In the genomic region with DNA sequence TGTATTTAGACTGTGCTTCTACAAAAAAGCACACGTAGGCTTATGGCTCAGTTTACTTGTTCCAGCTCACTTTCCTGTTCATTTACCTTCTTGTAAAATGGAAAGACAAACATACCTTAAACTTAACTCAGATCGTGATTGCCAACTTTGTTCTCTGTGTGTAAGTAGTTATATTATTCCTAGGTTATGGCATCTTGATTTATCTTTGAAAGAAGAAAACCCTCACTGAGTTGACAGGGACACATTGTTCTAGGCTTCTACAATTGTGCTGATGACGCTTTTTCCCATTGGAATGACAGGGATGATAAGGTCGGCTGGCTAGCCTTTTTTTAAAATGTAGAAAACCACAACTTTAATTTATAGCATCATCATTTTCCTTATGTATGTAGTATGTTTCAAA, we compare ENCODE assay signal across 25 cellular contexts.
DNase-seq lines count a peak whose midpoint lies in the region; ATAC-seq, FAIRE-seq and TF ChIP-seq lines count a peak whose summit lies in the region.
"Had no signal": no experiment of that assay in that cellular context is flagged by ENCODE, and none has a peak within 500 bp of the region (broad histone marks: within the 10 kb centered on the region; RNA-seq: fewer than 3 reads in every experiment).

No MANE protein-coding gene starts in this region.

- no TSS peak for BruUV-seq in K562 (replicated peaks; lab: Mats Ljungman, UMichigan)

- no peaks in the 10 kb centered on the region for H3K9me3 ChIP-seq in left ventricle myocardium inferior (replicated peaks)
- H3K9me3 ChIP-seq in K562 (replicated peaks; ENCODE audit: control insufficient read depth, insufficient read depth, low read depth, low read length): no peaks in the 10 kb centered on the region
- H3K9me3 ChIP-seq in mucosa of rectum (ENCODE audit: control insufficient read depth in 2 of 2, low read length in 2 of 2): no peaks in the 10 kb centered on the region
- H3K9me3 ChIP-seq in transverse colon: no peaks in the 10 kb centered on the region
- no peaks in the 10 kb centered on the region for H3K9me3 ChIP-seq in gastroesophageal sphincter
- H3K9me3 ChIP-seq: testis, uterus had no signal

- 0% methylated on average over 4 of the region's 4 CpGs for WGBS in K562 (ENCODE audit: insufficient coverage, low coverage, missing lambda C conversion rate)
- 51 to 56% methylated on average over 4 of the region's 4 CpGs for WGBS in transverse colon (ENCODE audit: low coverage in 1 of 2), 2 donors
- 88 to 92% methylated on average over 4 of the region's 4 CpGs for WGBS in gastroesophageal sphincter (ENCODE audit: low coverage in 1 of 2), 2 donors

- 0 out of 2 replicates have a peak, but pooled peaks cover 4% of the 10 kb centered on the region for H4K20me1 ChIP-seq in K562 (replicated peaks; ENCODE audit: control insufficient read depth, insufficient read depth, low read length)

- no peaks in the 10 kb centered on the region for H3K27me3 ChIP-seq in left ventricle myocardium inferior (ENCODE audit: low read depth)
- H3K27me3 ChIP-seq in K562 (ENCODE audit: control insufficient read depth in 2 of 2, insufficient read depth in 2 of 2, low read length in 2 of 2): peaks cover 0 to 21% of the 10 kb centered on the region in 2 experiments; a peak in 3 of 5 replicates
- no peaks in the 10 kb centered on the region for H3K27me3 ChIP-seq in mucosa of rectum (ENCODE audit: control insufficient read depth in 2 of 2, insufficient read depth in 2 of 2, low read length in 2 of 2)
- no peaks in the 10 kb centered on the region for H3K27me3 ChIP-seq in transverse colon
- no peaks in the 10 kb centered on the region for H3K27me3 ChIP-seq in gastroesophageal sphincter
- H3K27me3 ChIP-seq: brain microvascular endothelial cell, testis, uterus had no signal

- H2AFZ ChIP-seq in K562 (ENCODE audit: low read depth, low read length): no peak overlapping the region
- H2AFZ ChIP-seq: GM23248 had no signal

- H3K4me3 ChIP-seq in left ventricle myocardium inferior (no peak overlapping the region), K562 (no peak overlapping the region), mucosa of rectum (ENCODE audit: low read length in 2 of 2) (no peak overlapping the region), transverse colon (no peak overlapping the region), gastroesophageal sphincter (no peak overlapping the region)
- H3K4me3 ChIP-seq: GM23248, testis, uterus had no signal

- ATAC-seq in K562 (no peak), gastroesophageal sphincter (no peak)
- ATAC-seq: stimulated activated naive B cell treated with anti-CD40 and anti-IgM and Interleukin-4, amounts not matched to agents 10 μg/mL and 1 μg/mL and 100 μg/mL, for 72 hours had no signal

- TF ChIP-seq EP300 in K562 (IDR thresholded peaks at IDR 0.05; ENCODE audit: low read length) (no peak), transverse colon (IDR thresholded peaks at IDR 0.05; ENCODE audit: low read depth) (no peak), gastroesophageal sphincter (IDR thresholded peaks at IDR 0.05) (no peak)

- H3K36me3 ChIP-seq in left ventricle myocardium inferior (no peaks in the 10 kb centered on the region), K562 (ENCODE audit: control insufficient read depth, insufficient read depth, low read length) (no peaks in the 10 kb centered on the region), mucosa of rectum (ENCODE audit: control insufficient read depth in 2 of 2, insufficient read depth in 2 of 2, low read length in 2 of 2) (no peaks in the 10 kb centered on the region), transverse colon (no peaks in the 10 kb centered on the region), gastroesophageal sphincter (no peaks in the 10 kb centered on the region)
- H3K36me3 ChIP-seq: brain microvascular endothelial cell, uterus had no signal

- no peak for DNase-seq in left ventricle myocardium inferior
- no peak for DNase-seq in cardiac septum (ENCODE audit: low spot score)
- no peak for DNase-seq in K562 (ENCODE audit: extremely low read depth in 1 of 4, low spot score in 3 of 4)
- DNase-seq in transverse colon: no peak
- DNase-seq in HTR-8/SVneo (ENCODE audit: insufficient read length, low spot score): no peak
- DNase-seq in GM19239 (ENCODE audit: insufficient read length, low spot score): no peak
- DNase-seq: activated CD4-positive, alpha-beta memory T cell treated with anti-CD3 and anti-CD28 coated beads for 36 hours; activated CD4-positive, alpha-beta T cell treated with anti-CD3 and anti-CD28 coated beads for 1 hour; activated naive CD4-positive, alpha-beta T cell treated with anti-CD3 and anti-CD28 coated beads, Interleukin-2, amount 10 ng/mL, durations not matched to agents 7 days and 5 days; amniotic stem cell; brain microvascular endothelial cell; CD8-positive, alpha-beta memory T cell; DMS 273 treated with DMSO at 0.1 percent for 48 hours; GM23248; naive B cell; NCI-H1092 treated with DMSO at 0.1 percent for 48 hours; NCI-H187; NCI-H446 treated with DMSO at 0.1 percent for 48 hours; occipital lobe; stimulated activated naive B cell treated with anti-CD40 and anti-IgM and Interleukin-4, amounts not matched to agents 10 μg/mL and 1 μg/mL and 100 μg/mL, for 72 hours; testis; uterus had no signal

- H3K9ac ChIP-seq in K562 (ENCODE audit: insufficient read depth in 1 of 2, low read depth in 2 of 2, low read length in 2 of 2) (no peak overlapping the region), mucosa of rectum (ENCODE audit: low read depth in 1 of 2, low read length in 2 of 2) (no peak overlapping the region)
- H3K9ac ChIP-seq: GM23248 had no signal

- H3K9me1 ChIP-seq in K562 (ENCODE audit: control insufficient read depth, insufficient read depth, low read length): no peaks in the 10 kb centered on the region

- TF ChIP-seq CTCF in left ventricle myocardium inferior (IDR thresholded peaks at IDR 0.05; ENCODE audit: borderline replicate concordance) (no peak), K562 (IDR thresholded peaks at IDR 0.05 in 2 of 3, conservative IDR thresholded peaks at IDR 0.05 in 1 of 3; ENCODE audit: insufficient read depth in 2 of 3, low read depth in 1 of 3, low read length in 3 of 3) (no peak), transverse colon (IDR thresholded peaks at IDR 0.05) (no peak), gastroesophageal sphincter (IDR thresholded peaks at IDR 0.05) (no peak)

- no peaks in the 10 kb centered on the region for H3K79me2 ChIP-seq in K562 (ENCODE audit: control insufficient read depth, insufficient read depth, low read length)

- CTCF ChIA-PET in K562 (lab: Yijun Ruan, JAX; ENCODE audit: low intra/inter-chr PET ratio): no interaction called here

- peak overlapping the region; percentile 30 for H3K27ac ChIP-seq in left ventricle myocardium inferior (replicated peaks)
- no peak overlapping the region for H3K27ac ChIP-seq in K562 (ENCODE audit: extremely low read depth, low read depth, low read length)
- H3K27ac ChIP-seq in mucosa of rectum (ENCODE audit: low read depth in 2 of 2, low read length in 2 of 2): peak overlapping the region; percentile 33 to 62
- peak overlapping the region; percentile 21 to 82 (median 54) for H3K27ac ChIP-seq in transverse colon
- no peak overlapping the region for H3K27ac ChIP-seq in gastroesophageal sphincter
- H3K27ac ChIP-seq: brain microvascular endothelial cell, GM23248, RWPE1, testis, uterus had no signal

- TF ChIP-seq POLR2A in K562 (conservative IDR thresholded peaks at IDR 0.05) (no peak), transverse colon (IDR thresholded peaks at IDR 0.05) (no peak), gastroesophageal sphincter (IDR thresholded peaks at IDR 0.05) (no peak)

- no peak overlapping the region for H3K4me2 ChIP-seq in K562 (ENCODE audit: insufficient read depth, low read length)

- POLR2A ChIA-PET in K562 (lab: Yijun Ruan, JAX): interaction anchor here (0.6 kb wide), 1 partner anchor 1261 kb away, joined by 3 read pairs; no protein-coding TSS in a partner anchor

- in situ Hi-C loops in K562 (cut with MboI) (no loop called here), transverse colon (cut with MboI; ENCODE audit: low pct_ligation_motif_present in 1 of 4, low pct_unique_long_range_greater_than_20kb in 1 of 4, low sequenced_read_pairs in 3 of 4) (loop anchor here in 2 of 4 donors (25.0 kb wide), 1 partner anchor 273 kb away; no protein-coding TSS in a partner anchor)

- peaks cover 90% of the 10 kb centered on the region for H3K4me1 ChIP-seq in left ventricle myocardium inferior
- no peaks in the 10 kb centered on the region for H3K4me1 ChIP-seq in K562 (replicated peaks in 1 of 2; ENCODE audit: control insufficient read depth in 2 of 2, insufficient read depth in 2 of 2, low read length in 2 of 2)
- peaks cover 15 to 42% of the 10 kb centered on the region in 2 donors for H3K4me1 ChIP-seq in mucosa of rectum (ENCODE audit: control insufficient read depth in 2 of 2, insufficient read depth in 2 of 2, low read length in 2 of 2)
- H3K4me1 ChIP-seq in transverse colon: peaks cover 13 to 58% (median 50%) of the 10 kb centered on the region in 4 donors
- peaks cover 0 to 26% (median 10%) of the 10 kb centered on the region in 3 donors for H3K4me1 ChIP-seq in gastroesophageal sphincter

- FAIRE-seq in K562 (lab: Jason Lieb, UNC): no peak
- no peak for FAIRE-seq in HTR-8/SVneo (lab: Jason Lieb, UNC)
- no peak for FAIRE-seq in GM19239 (lab: Jason Lieb, UNC)

- TF ChIP-seq RAD21 in K562 (CRISPR knock-in tag; conservative IDR thresholded peaks at IDR 0.05 in 1 of 2, IDR thresholded peaks at IDR 0.05 in 1 of 2): no peak

- intact Hi-C loops in left ventricle myocardium inferior (cut with micrococcal nuclease): loop anchor here (10.0 kb wide), 2 partner anchors 56 to 276 kb away; no protein-coding TSS in a partner anchor
- intact Hi-C loops in cardiac septum (cut with DNase I): no loop called here
- intact Hi-C loops in K562 (cut with micrococcal nuclease): loop anchor here (10.0 kb wide), 1 partner anchor 266 kb away; no protein-coding TSS in a partner anchor
- intact Hi-C loops in transverse colon (cut with DNase I; ENCODE audit: low total_unique reads): no loop called here

TF ChIP-seq in K562, 482 proteins besides CTCF, POLR2A, EP300 and RAD21 (continues in another document):
- TF ChIP-seq ZNF316 (IDR thresholded peaks at IDR 0.05) (peak; percentile 35; the same call in 1 of the 2 replicates), C11orf30 (IDR thresholded peaks at IDR 0.05; ENCODE audit: low read depth) (0 out of 2 replicates have a peak, but pooled peaks have one; percentile 14), SREBF1 (IDR thresholded peaks at IDR 0.05; ENCODE audit: borderline replicate concordance, low read depth, low read length) (no peak)
- TF ChIP-seq, protein P1, sequence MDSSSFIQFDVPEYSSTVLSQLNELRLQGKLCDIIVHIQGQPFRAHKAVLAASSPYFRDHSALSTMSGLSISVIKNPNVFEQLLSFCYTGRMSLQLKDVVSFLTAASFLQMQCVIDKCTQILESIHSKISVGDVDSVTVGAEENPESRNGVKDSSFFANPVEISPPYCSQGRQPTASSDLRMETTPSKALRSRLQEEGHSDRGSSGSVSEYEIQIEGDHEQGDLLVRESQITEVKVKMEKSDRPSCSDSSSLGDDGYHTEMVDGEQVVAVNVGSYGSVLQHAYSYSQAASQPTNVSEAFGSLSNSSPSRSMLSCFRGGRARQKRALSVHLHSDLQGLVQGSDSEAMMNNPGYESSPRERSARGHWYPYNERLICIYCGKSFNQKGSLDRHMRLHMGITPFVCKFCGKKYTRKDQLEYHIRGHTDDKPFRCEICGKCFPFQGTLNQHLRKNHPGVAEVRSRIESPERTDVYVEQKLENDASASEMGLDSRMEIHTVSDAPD (CRISPR knock-in tag; IDR thresholded peaks at IDR 0.05): no peak

Comparison
In these comparisons a context has a peak if more than half of its experiments do, and no peak if none do; other contexts are left out.
1. intact Hi-C loops: an anchor here in left ventricle myocardium inferior (10.0 kb wide) and K562 (10.0 kb wide); none called in cardiac septum and transverse colon.
2. H3K27ac ChIP-seq: peak in left ventricle myocardium inferior (single experiment), mucosa of rectum (2 of 2) and transverse colon (4 of 4); none in K562 (single experiment) and gastroesophageal sphincter (0 of 4).